Comparison of ENCODE assay signal across 15 cellular contexts in genomic region chr2:199223791-199224190, GRCh38.
DNase-seq lines count a peak whose midpoint lies in the region; ATAC-seq, FAIRE-seq and TF ChIP-seq lines count a peak whose summit lies in the region.
"Had no signal": no experiment of that assay in that cellular context is flagged by ENCODE, and none has a peak within 500 bp of the region (broad histone marks: within the 10 kb centered on the region; RNA-seq: fewer than 3 reads in every experiment).

No MANE protein-coding gene starts in this region.

- 31% methylated on average over 6 of the region's 6 CpGs for WGBS in A549 (ENCODE audit: missing lambda C conversion rate)

- TF ChIP-seq POLR2A in A549 (IDR thresholded peaks at IDR 0.05; ENCODE audit: low read length) = no peak

- intact Hi-C loops in kidney (cut with DNase I) = no loop called here

- no peak for TF ChIP-seq EP300 in A549 (IDR thresholded peaks at IDR 0.05)

- no peak for TF ChIP-seq RAD21 in A549 (conservative IDR thresholded peaks at IDR 0.05 in 1 of 2, IDR thresholded peaks at IDR 0.05 in 1 of 2)

- TF ChIP-seq CTCF in A549 (IDR thresholded peaks at IDR 0.05) (no peak), HL-60 (IDR thresholded peaks at IDR 0.05; ENCODE audit: insufficient read depth, low read length) (no peak), kidney (IDR thresholded peaks at IDR 0.05; ENCODE audit: borderline replicate concordance, extremely low read depth, insufficient read depth) (no peak), GM20000 (IDR thresholded peaks at IDR 0.05; ENCODE audit: extremely low read depth, missing control alignments) (no peak)

- H3K9ac ChIP-seq in kidney (ENCODE audit: low read length in 2 of 2) = no peak overlapping the region

- POLR2A ChIA-PET in A549 (lab: Yijun Ruan, JAX) = no interaction called here

- no peak overlapping the region for H3K4me2 ChIP-seq in A549

- H3K27ac ChIP-seq in A549 (no peak overlapping the region), HL-60 (replicated peaks) (no peak overlapping the region), kidney (ENCODE audit: low read depth in 2 of 2, low read length in 2 of 2) (no peak overlapping the region)

- CTCF ChIA-PET in A549 (lab: Yijun Ruan, JAX) = no interaction called here

- no peaks in the 10 kb centered on the region for H3K36me3 ChIP-seq in kidney (ENCODE audit: control insufficient read depth in 1 of 2, insufficient read depth in 2 of 2, low read length in 2 of 2)

- in situ Hi-C loops in G401 (cut with HindIII; ENCODE audit: low sequenced_read_pairs) = no loop called here

- ATAC-seq in A549 = peak in 1 of 2 experiments; percentile 50; a peak in 1 of 6 replicates
- ATAC-seq in esophagus mucosa = peak; percentile 43
- ATAC-seq: activated CD8-positive, alpha-beta T cell treated with anti-CD3 and anti-CD28 coated beads for 36 hours had no signal

- H3K4me3 ChIP-seq in A549 (no peak overlapping the region), HL-60 (replicated peaks; ENCODE audit: insufficient read depth, low read length) (no peak overlapping the region), kidney (ENCODE audit: low read length in 2 of 2) (no peak overlapping the region)

- H3K4me1 ChIP-seq in A549 = no peaks in the 10 kb centered on the region
- no peaks in the 10 kb centered on the region for H3K4me1 ChIP-seq in kidney (ENCODE audit: control insufficient read depth in 1 of 2, insufficient read depth in 1 of 2, low read depth in 1 of 2, low read length in 2 of 2)

- H3K27me3 ChIP-seq in HL-60 (ENCODE audit: insufficient read depth, poor library complexity, severe bottlenecking) = no peaks in the 10 kb centered on the region

- H3K9me3 ChIP-seq in A549 (no peaks in the 10 kb centered on the region), kidney (ENCODE audit: control insufficient read depth in 1 of 2, low read length in 2 of 2) (peaks cover 0 to 12% of the 10 kb centered on the region in 2 donors)

- peak in 1 of 2 experiments; percentile 35 for DNase-seq in A549 (ENCODE audit: low read depth in 1 of 2, low spot score in 1 of 2)
- DNase-seq in HL-60 (ENCODE audit: low read depth in 1 of 2, low spot score in 1 of 2) = peak; percentile 7 to 81
- DNase-seq in RCC 7860 (ENCODE audit: low spot score) = peak; percentile 85
- no peak for DNase-seq in NCI-H526 treated with DMSO at 0.1 percent for 48 hours (lab: John Stamatoyannopoulos, UW)
- DNase-seq in G401 (ENCODE audit: low spot score) = no peak
- no peak for DNase-seq in kidney
- DNase-seq in GM20000 (ENCODE audit: low spot score) = no peak
- DNase-seq: activated CD8-positive, alpha-beta T cell treated with anti-CD3 and anti-CD28 coated beads for 36 hours; anterior cingulate cortex; HFFc6; NCI-H1092; RPMI8226; stimulated activated CD4-positive, alpha-beta T cell treated with anti-CD3 and anti-CD28 coated beads, Interleukin-12 subunit alpha, Interleukin-12 subunit beta, amount 100 ng/mL, for 4 hours had no signal

- no peak for FAIRE-seq in A549 (lab: Jason Lieb, UNC)
- peak; percentile 55 for FAIRE-seq in RCC 7860 (lab: Jason Lieb, UNC)
- no peak for FAIRE-seq in kidney (lab: Jason Lieb, UNC)
- FAIRE-seq: frontal cortex had no signal

TF ChIP-seq in A549, 52 proteins besides CTCF, POLR2A, EP300 and RAD21:
- TF ChIP-seq HOXA7 (CRISPR knock-in tag; IDR thresholded peaks at IDR 0.05) = no peak
- TF ChIP-seq MAFK (IDR thresholded peaks at IDR 0.05; ENCODE audit: partially characterized antibody) = peak; percentile 29
- TF ChIP-seq TP53 (CRISPR knock-in tag; IDR thresholded peaks at IDR 0.05) = no peak
- TF ChIP-seq CHD2 (IDR thresholded peaks at IDR 0.05; ENCODE audit: low read length, partially characterized antibody) = no peak

Comparison
In these comparisons a context has a peak if more than half of its experiments do, and no peak if none do; other contexts are left out.
1. DNase-seq: peak in HL-60 (2 of 2) and RCC 7860 (single experiment); none in NCI-H526 treated with DMSO at 0.1 percent for 48 hours (single experiment), G401 (single experiment), kidney (single experiment) and GM20000 (single experiment).